ENCODE assay signal across 8 cellular contexts in the genomic region with DNA sequence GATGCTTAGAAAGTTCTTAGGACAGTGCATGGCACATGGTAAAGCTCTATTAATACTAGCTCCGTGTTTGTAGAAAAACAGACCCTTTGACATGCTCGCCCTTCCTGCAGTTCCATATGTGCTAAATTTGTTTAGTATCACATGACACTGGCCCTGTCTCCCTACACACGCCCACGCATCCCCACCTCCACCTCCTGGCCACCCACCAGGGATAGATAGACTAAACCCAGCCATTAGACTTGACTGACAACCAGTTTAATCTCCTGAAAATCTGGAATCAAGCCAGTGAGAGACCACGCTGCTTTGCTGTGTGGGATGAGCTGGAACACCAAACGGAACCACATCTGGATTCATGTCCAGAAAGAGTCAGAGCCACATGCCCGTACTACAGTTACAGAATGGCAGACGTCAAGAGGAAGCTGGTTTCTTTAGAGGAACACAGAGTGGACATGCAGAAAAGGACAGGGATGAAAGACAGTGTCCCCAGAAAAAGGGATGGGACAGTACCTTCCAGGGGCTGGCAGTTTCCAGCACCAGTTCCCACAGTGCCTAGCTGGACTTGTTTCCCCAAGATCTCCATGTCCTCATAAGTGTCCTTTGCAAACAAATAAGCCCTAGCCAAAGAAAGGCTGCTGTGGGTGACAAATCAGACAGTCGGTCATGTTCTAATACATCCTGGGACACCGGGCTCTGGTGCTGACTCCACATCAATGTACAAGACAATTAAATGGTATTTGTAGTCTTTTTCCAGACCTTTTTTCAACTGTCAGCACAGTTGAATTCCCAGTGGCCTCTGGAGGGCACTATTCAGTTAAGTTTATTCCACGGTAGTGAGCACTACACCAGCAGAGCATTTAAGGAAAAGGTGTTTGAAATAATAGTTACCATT.
DNase-seq lines count a peak whose midpoint lies in the region; ATAC-seq and TF ChIP-seq lines count a peak whose summit lies in the region.

No MANE protein-coding gene starts in this region.

- H3K36me3 Mint-ChIP-seq in naive thymus-derived CD4-positive, alpha-beta T cell = peaks cover 0 to 3% (median 0%) of the 10 kb centered on the region in 5 donors

- H3K27ac ChIP-seq in naive thymus-derived CD4-positive, alpha-beta T cell (ENCODE audit: low read depth, low read length) = no peak overlapping the region

- H3K27ac Mint-ChIP-seq in naive thymus-derived CD4-positive, alpha-beta T cell = peak overlapping the region in 5 of 9 donors; percentile 28 to 66 (median 32)

- no peak overlapping the region for H3K4me3 ChIP-seq in HFF-Myc (replicated peaks; ENCODE audit: low read depth, low read length)
- H3K4me3 ChIP-seq in naive thymus-derived CD4-positive, alpha-beta T cell (ENCODE audit: low read length) = no peak overlapping the region

- POLR2A ChIA-PET in naive thymus-derived CD4-positive, alpha-beta T cell (lab: Charles Lee) = no interaction called here

- H3K27me3 Mint-ChIP-seq in naive thymus-derived CD4-positive, alpha-beta T cell = peaks cover 0 to 9% (median 7%) of the 10 kb centered on the region in 5 donors

- peak; percentile 91 for ATAC-seq in naive thymus-derived CD4-positive, alpha-beta T cell

- peaks cover 0 to 15% (median 4%) of the 10 kb centered on the region in 11 donors for H3K9me3 Mint-ChIP-seq in naive thymus-derived CD4-positive, alpha-beta T cell

- H3K4me1 ChIP-seq in naive thymus-derived CD4-positive, alpha-beta T cell (ENCODE audit: control insufficient read depth in 2 of 2, insufficient read depth in 2 of 2, low read length in 2 of 2) = no peaks in the 10 kb centered on the region

- H3K4me1 Mint-ChIP-seq in naive thymus-derived CD4-positive, alpha-beta T cell = peaks cover 0 to 9% (median 7%) of the 10 kb centered on the region in 7 donors

- no peak for TF ChIP-seq POLR2A in erythroblast (IDR thresholded peaks at IDR 0.05; ENCODE audit: low read length)

- peak; percentile 65 for DNase-seq in DMS153 (lab: John Stamatoyannopoulos, UW)
- DNase-seq in HFF-Myc (ENCODE audit: extremely low read depth, low read depth) = peak; percentile 45
- peak; percentile 69 for DNase-seq in NCI-H345 (lab: John Stamatoyannopoulos, UW)
- DNase-seq in activated CD4-positive, alpha-beta T cell treated with anti-CD3 and anti-CD28 coated beads, Interleukin-2, amount 50 U/mL, for 4 hours = peak; percentile 15
- peak; percentile 35 to 54 for DNase-seq in erythroblast (lab: John Stamatoyannopoulos, UW)
- DNase-seq in naive thymus-derived CD4-positive, alpha-beta T cell = peak in 8 of 9 donors; percentile 7 to 77 (median 66)
- peak; percentile 46 for DNase-seq in ureter (ENCODE audit: low spot score)
- no peak for DNase-seq in activated effector memory CD4-positive, alpha-beta T cell treated with anti-CD3 and anti-CD28 coated beads, Interleukin-2, amount 50 U/mL, for 16 hours

- no peaks in the 10 kb centered on the region for H3K36me3 ChIP-seq in naive thymus-derived CD4-positive, alpha-beta T cell (ENCODE audit: control insufficient read depth in 2 of 3, insufficient read depth in 3 of 3, low read length in 3 of 3)

- CTCF ChIA-PET in naive thymus-derived CD4-positive, alpha-beta T cell (lab: Charles Lee) = interaction anchor here (0.5 to 3.3 kb wide), 10 partner anchors 17 to 270 kb away, joined by 3 to 22 read pairs (median 6); no protein-coding TSS in a partner anchor

- H3K27me3 ChIP-seq in naive thymus-derived CD4-positive, alpha-beta T cell (ENCODE audit: control insufficient read depth in 2 of 2, insufficient read depth in 2 of 2, low read length in 2 of 2) = no peaks in the 10 kb centered on the region

- peaks cover 0 to 7% (median 0%) of the 10 kb centered on the region in 3 experiments for H3K9me3 ChIP-seq in naive thymus-derived CD4-positive, alpha-beta T cell (ENCODE audit: control insufficient read depth in 2 of 3, low read length in 3 of 3)

- peak overlapping the region in 9 of 10 donors; percentile 25 to 79 (median 64) for H3K4me3 Mint-ChIP-seq in naive thymus-derived CD4-positive, alpha-beta T cell

- intact Hi-C loops in naive thymus-derived CD4-positive, alpha-beta T cell (cut with micrococcal nuclease) = loop anchor here (1.0 to 10.0 kb wide), 7 partner anchors 30 to 788 kb away; no protein-coding TSS in a partner anchor

- TF ChIP-seq CTCF in HFF-Myc (IDR thresholded peaks at IDR 0.05; ENCODE audit: low read depth, low read length, missing control alignments) = peak; percentile 61
